In genomic region chr20:59623583-59623982, GRCh38 we compare ENCODE assay signal across 34 cellular contexts. TPM values are rescaled to one million over a fixed set of nuclear protein-coding genes. Genes with fewer than 3 reads are reported as not detected.
"Had no signal": no experiment of that assay in that cellular context is flagged by ENCODE, and none has a peak within 500 bp of the region (broad histone marks: within the 10 kb centered on the region; RNA-seq: fewer than 3 reads in every experiment).

No MANE protein-coding gene starts in this region.

- DNase-seq: activated CD4-positive, alpha-beta memory T cell treated with anti-CD3 and anti-CD28 coated beads for 36 hours; activated CD4-positive, alpha-beta T cell treated with anti-CD3 and anti-CD28 coated beads for 36 hours; activated CD4-positive, alpha-beta T cell treated with anti-CD3 and anti-CD28 coated beads, Interleukin-2, amount 10 ng/mL, durations not matched to agents 24 days and 14 days; activated CD4-positive, CD25-positive, alpha-beta regulatory T cell; activated CD4-positive, CD25-positive, alpha-beta regulatory T cell treated with anti-CD3 and anti-CD28 coated beads, Interleukin-2, amount 50 U/mL, for 72 hours; activated CD8-positive, alpha-beta memory T cell treated with anti-CD3 and anti-CD28 coated beads, Interleukin-2, amount 10 ng/mL, durations not matched to agents 7 days and 5 days; activated CD8-positive, alpha-beta memory T cell treated with anti-CD3 and anti-CD28 coated beads, Interleukin-2, amount 50 U/mL, for 4 hours; activated CD8-positive, alpha-beta T cell treated with anti-CD3 and anti-CD28 coated beads, Interleukin-2, amount 10 ng/mL, durations not matched to agents 7 days and 5 days; activated effector memory CD4-positive, alpha-beta T cell treated with anti-CD3 and anti-CD28 coated beads, Interleukin-2, amount 50 U/mL, for 16 hours; activated naive CD4-positive, alpha-beta T cell treated with anti-CD3 and anti-CD28 coated beads for 36 hours; activated T-cell treated with anti-CD3 and anti-CD28 coated beads, Interleukin-2, amount 50 U/mL, for 1 hour; activated T-cell treated with anti-CD3 and anti-CD28 coated beads, Interleukin-2, amount 50 U/mL, for 48 hours; amniotic stem cell; body of pancreas; caudate nucleus; colonic mucosa; effector CD4-positive, alpha-beta T cell; effector memory CD8-positive, alpha-beta T cell; erythroblast; foreskin keratinocyte; gastrocnemius medialis; glutamatergic neuron; heart left ventricle; T-helper 1 cell; T-helper 17 cell; T1000 had no signal

- H3K27me3 ChIP-seq: body of pancreas, colonic mucosa, foreskin keratinocyte had no signal

- H3K4me1 Mint-ChIP-seq: activated CD4-positive, alpha-beta T cell treated with anti-CD3 and anti-CD28 coated beads for 36 hours; activated CD4-positive, alpha-beta T cell treated with anti-CD3 and anti-CD28 coated beads, Interleukin-2, amount 10 ng/mL, durations not matched to agents 24 days and 14 days; activated CD8-positive, alpha-beta memory T cell treated with anti-CD3 and anti-CD28 coated beads, Interleukin-2, amount 10 ng/mL, durations not matched to agents 7 days and 5 days; T-helper 17 cell had no signal

- H3K27ac Mint-ChIP-seq: activated CD4-positive, alpha-beta memory T cell treated with anti-CD3 and anti-CD28 coated beads for 36 hours; activated CD4-positive, alpha-beta T cell treated with anti-CD3 and anti-CD28 coated beads for 36 hours; activated CD4-positive, alpha-beta T cell treated with anti-CD3 and anti-CD28 coated beads, Interleukin-2, amount 10 ng/mL, durations not matched to agents 24 days and 14 days; activated CD8-positive, alpha-beta memory T cell treated with anti-CD3 and anti-CD28 coated beads, Interleukin-2, amount 10 ng/mL, durations not matched to agents 7 days and 5 days; activated CD8-positive, alpha-beta T cell treated with anti-CD3 and anti-CD28 coated beads, Interleukin-2, amount 10 ng/mL, durations not matched to agents 7 days and 5 days; activated naive CD4-positive, alpha-beta T cell treated with anti-CD3 and anti-CD28 coated beads for 36 hours; activated naive CD8-positive, alpha-beta T cell; activated T-helper 1 cell treated with anti-CD3 and anti-CD28 coated beads, Interleukin-12 subunit alpha, Interleukin-12 subunit beta, Interleukin-2, Interleukin-4 antibody, amounts not matched to agents 30 ng/mL and 10 ng/mL and 1 ng/mL, durations not matched to agents 14 hours and 24 hours and 36 hours; activated T-helper 2 cell treated with anti-CD3 and anti-CD28 coated beads, Interferon-gamma antibody, Interleukin-2, Interleukin-4, amounts not matched to agents 10 μg/mL and 5 μg/mL and 100 μg/mL, durations not matched to agents 14 hours and 24 hours and 36 hours; effector memory CD8-positive, alpha-beta T cell; T-helper 17 cell; T-helper 2 cell treated with Interferon-gamma antibody and Interleukin-4, amounts not matched to agents 5 μg/mL and 100 μg/mL, for 36 hours had no signal

- H3K9me3 ChIP-seq: body of pancreas, colonic mucosa, esophagus muscularis mucosa, gastrocnemius medialis, heart left ventricle had no signal

- H3K27ac ChIP-seq: body of pancreas, colonic mucosa, esophagus muscularis mucosa, foreskin keratinocyte, gastrocnemius medialis, heart left ventricle had no signal

- H3K36me3 ChIP-seq: colonic mucosa, esophagus muscularis mucosa, gastrocnemius medialis, heart left ventricle had no signal

- ATAC-seq: activated CD4-positive, alpha-beta T cell treated with anti-CD3 and anti-CD28 coated beads for 36 hours; activated CD8-positive, alpha-beta memory T cell treated with anti-CD3 and anti-CD28 coated beads, Interleukin-2, amount 10 ng/mL, durations not matched to agents 7 days and 5 days; activated CD8-positive, alpha-beta T cell treated with anti-CD3 and anti-CD28 coated beads, Interleukin-2, amount 10 ng/mL, durations not matched to agents 7 days and 5 days; body of pancreas; effector memory CD8-positive, alpha-beta T cell; foreskin keratinocyte; gastrocnemius medialis; heart left ventricle; T-helper 17 cell had no signal

- H3K27me3 Mint-ChIP-seq: activated CD4-positive, alpha-beta T cell treated with anti-CD3 and anti-CD28 coated beads, Interleukin-2, amount 10 ng/mL, durations not matched to agents 24 days and 14 days; activated CD8-positive, alpha-beta memory T cell treated with anti-CD3 and anti-CD28 coated beads, Interleukin-2, amount 10 ng/mL, durations not matched to agents 7 days and 5 days had no signal

- H3K4me3 Mint-ChIP-seq: activated CD4-positive, alpha-beta memory T cell treated with anti-CD3 and anti-CD28 coated beads for 36 hours; activated CD4-positive, alpha-beta T cell treated with anti-CD3 and anti-CD28 coated beads for 36 hours; activated CD4-positive, alpha-beta T cell treated with anti-CD3 and anti-CD28 coated beads, Interleukin-2, amount 10 ng/mL, durations not matched to agents 24 days and 14 days; activated CD8-positive, alpha-beta memory T cell treated with anti-CD3 and anti-CD28 coated beads, Interleukin-2, amount 10 ng/mL, durations not matched to agents 7 days and 5 days; activated CD8-positive, alpha-beta T cell treated with anti-CD3 and anti-CD28 coated beads, Interleukin-2, amount 10 ng/mL, durations not matched to agents 7 days and 5 days; activated naive CD4-positive, alpha-beta T cell treated with anti-CD3 and anti-CD28 coated beads for 36 hours; activated naive CD8-positive, alpha-beta T cell; activated T-helper 1 cell treated with anti-CD3 and anti-CD28 coated beads, Interleukin-12 subunit alpha, Interleukin-12 subunit beta, Interleukin-2, Interleukin-4 antibody, amounts not matched to agents 30 ng/mL and 10 ng/mL and 1 ng/mL, durations not matched to agents 14 hours and 24 hours and 36 hours; effector memory CD8-positive, alpha-beta T cell; T-helper 17 cell; T-helper 2 cell treated with Interferon-gamma antibody and Interleukin-4, amounts not matched to agents 5 μg/mL and 100 μg/mL, for 36 hours had no signal

- H3K36me3 Mint-ChIP-seq: activated CD4-positive, alpha-beta memory T cell treated with anti-CD3 and anti-CD28 coated beads for 36 hours; activated CD8-positive, alpha-beta memory T cell treated with anti-CD3 and anti-CD28 coated beads, Interleukin-2, amount 10 ng/mL, durations not matched to agents 7 days and 5 days; activated naive CD8-positive, alpha-beta T cell had no signal

- H3K4me1 ChIP-seq: body of pancreas, colonic mucosa, esophagus muscularis mucosa, foreskin keratinocyte, gastrocnemius medialis, heart left ventricle had no signal

- H3K9me3 Mint-ChIP-seq: activated CD4-positive, alpha-beta memory T cell treated with anti-CD3 and anti-CD28 coated beads for 36 hours; activated CD4-positive, alpha-beta T cell treated with anti-CD3 and anti-CD28 coated beads, Interleukin-2, amount 10 ng/mL, durations not matched to agents 24 days and 14 days; activated naive CD4-positive, alpha-beta T cell treated with anti-CD3 and anti-CD28 coated beads for 36 hours; activated T-helper 1 cell treated with anti-CD3 and anti-CD28 coated beads, Interleukin-12 subunit alpha, Interleukin-12 subunit beta, Interleukin-2, Interleukin-4 antibody, amounts not matched to agents 30 ng/mL and 10 ng/mL and 1 ng/mL, durations not matched to agents 14 hours and 24 hours and 36 hours; activated T-helper 2 cell treated with anti-CD3 and anti-CD28 coated beads, Interferon-gamma antibody, Interleukin-2, Interleukin-4, amounts not matched to agents 10 μg/mL and 5 μg/mL and 100 μg/mL, durations not matched to agents 14 hours and 24 hours and 36 hours; effector memory CD8-positive, alpha-beta T cell; T-helper 2 cell treated with Interferon-gamma antibody and Interleukin-4, amounts not matched to agents 5 μg/mL and 100 μg/mL, for 36 hours had no signal

- H3K4me3 ChIP-seq: body of pancreas, colonic mucosa, esophagus muscularis mucosa, gastrocnemius medialis, heart left ventricle had no signal

RNA-seq across cellular contexts. Expression of gene PHACTR3, which starts 19.2 kb away (rescaled TPM):
- total RNA-seq: activated CD4-positive, alpha-beta memory T cell treated with anti-CD3 and anti-CD28 coated beads for 36 hours; activated CD4-positive, alpha-beta T cell treated with anti-CD3 and anti-CD28 coated beads for 36 hours; activated CD4-positive, alpha-beta T cell treated with anti-CD3 and anti-CD28 coated beads, Interleukin-2, amount 10 ng/mL, durations not matched to agents 24 days and 14 days; activated CD8-positive, alpha-beta memory T cell treated with anti-CD3 and anti-CD28 coated beads for 36 hours; activated CD8-positive, alpha-beta memory T cell treated with anti-CD3 and anti-CD28 coated beads, Interleukin-2, amount 10 ng/mL, durations not matched to agents 7 days and 5 days; activated CD8-positive, alpha-beta T cell treated with anti-CD3 and anti-CD28 coated beads, Interleukin-2, amount 10 ng/mL, durations not matched to agents 7 days and 5 days; activated naive CD4-positive, alpha-beta T cell treated with anti-CD3 and anti-CD28 coated beads for 36 hours; activated T-helper 1 cell treated with anti-CD3 and anti-CD28 coated beads, Interleukin-12 subunit alpha, Interleukin-12 subunit beta, Interleukin-2, Interleukin-4 antibody, amounts not matched to agents 30 ng/mL and 10 ng/mL and 1 ng/mL, durations not matched to agents 14 hours and 24 hours and 36 hours; activated T-helper 2 cell treated with anti-CD3 and anti-CD28 coated beads, Interferon-gamma antibody, Interleukin-2, Interleukin-4, amounts not matched to agents 10 μg/mL and 5 μg/mL and 100 μg/mL, durations not matched to agents 14 hours and 24 hours and 36 hours; chondrocyte had no signal
- polyA plus RNA-seq: aorta had no signal
